Comparison of ENCODE assay signal across 18 cellular contexts in genomic region chr10:95354130-95354529, GRCh38.
A peak's percentile ranks its signal among the peaks of the same experiment; 100 is the strongest.
DNase-seq lines count a peak whose midpoint lies in the region; ATAC-seq, FAIRE-seq and TF ChIP-seq lines count a peak whose summit lies in the region.
"Had no signal": no experiment of that assay in that cellular context is flagged by ENCODE, and none has a peak within 500 bp of the region (broad histone marks: within the 10 kb centered on the region; RNA-seq: fewer than 3 reads in every experiment).

No MANE protein-coding gene starts in this region.

- H3K9me3 Mint-ChIP-seq in activated CD4-positive, alpha-beta T cell treated with anti-CD3 and anti-CD28 coated beads, Interleukin-2, amount 10 ng/mL, durations not matched to agents 24 days and 14 days, result no peaks in the 10 kb centered on the region
- H3K9me3 Mint-ChIP-seq: CD8-positive, alpha-beta T cell had no signal

- H3K4me1 ChIP-seq in Loucy (ENCODE audit: insufficient read depth, low read length, poor library complexity, severe bottlenecking), result no peaks in the 10 kb centered on the region
- peaks cover 3% of the 10 kb centered on the region for H3K4me1 ChIP-seq in endothelial cell of umbilical vein (ENCODE audit: control insufficient read depth, extremely low read depth, insufficient read depth, low read length)
- H3K4me1 ChIP-seq in spleen, result peaks cover 6 to 29% (median 13%) of the 10 kb centered on the region in 6 donors
- H3K4me1 ChIP-seq: SJCRH30 had no signal

- dilution Hi-C loops in endothelial cell of umbilical vein (cut with MboI; ENCODE audit: extremely low pct_ligation_motif_present, low sequenced_read_pairs), result no loop called here

- H4K20me1 ChIP-seq in Loucy (ENCODE audit: insufficient read depth, low read length, poor library complexity, severe bottlenecking), result no peaks in the 10 kb centered on the region
- no peaks in the 10 kb centered on the region for H4K20me1 ChIP-seq in endothelial cell of umbilical vein (replicated peaks; ENCODE audit: control insufficient read depth, extremely low read depth, insufficient read depth, low read length)

- POLR2A ChIA-PET in endothelial cell of umbilical vein (lab: Charles Lee), result no interaction called here

- CTCF ChIA-PET in endothelial cell of umbilical vein (lab: Charles Lee), result interaction anchor here (0.8 to 2.4 kb wide), 10 partner anchors 8 to 135 kb away, joined by 3 to 9 read pairs (median 4); no protein-coding TSS in a partner anchor

- no peaks in the 10 kb centered on the region for H3K36me3 Mint-ChIP-seq in activated CD4-positive, alpha-beta T cell treated with anti-CD3 and anti-CD28 coated beads, Interleukin-2, amount 10 ng/mL, durations not matched to agents 24 days and 14 days (ENCODE audit: low read depth)
- H3K36me3 Mint-ChIP-seq: CD8-positive, alpha-beta T cell had no signal

- no peak overlapping the region for H3K4me2 ChIP-seq in Loucy (ENCODE audit: low read depth, low read length, poor library complexity, severe bottlenecking)
- H3K4me2 ChIP-seq in endothelial cell of umbilical vein (ENCODE audit: insufficient read depth, low read length), result no peak overlapping the region

- H3F3A ChIP-seq in Loucy (ENCODE audit: low read depth), result no peaks in the 10 kb centered on the region

- H3K79me2 ChIP-seq in Loucy (ENCODE audit: insufficient read depth, low read length), result no peaks in the 10 kb centered on the region
- H3K79me2 ChIP-seq in endothelial cell of umbilical vein (ENCODE audit: control insufficient read depth, insufficient read depth, low read length), result no peaks in the 10 kb centered on the region

- no peaks in the 10 kb centered on the region for H3K9me1 ChIP-seq in endothelial cell of umbilical vein (replicated peaks; ENCODE audit: control insufficient read depth, extremely low read depth, insufficient read depth, low read length)

- H3K9me3 ChIP-seq in Loucy (ENCODE audit: insufficient read depth, low read depth, low read length) (no peaks in the 10 kb centered on the region), endothelial cell of umbilical vein (replicated peaks; ENCODE audit: control insufficient read depth, insufficient read depth, low read length) (no peaks in the 10 kb centered on the region), spleen (no peaks in the 10 kb centered on the region)
- H3K9me3 ChIP-seq: BLaER1 treated with 17β-estradiol and CSF1 and Interleukin-3, amounts not matched to agents 10 nM and 100 nM; SJCRH30 had no signal

- DNase-seq in GM12891 (ENCODE audit: insufficient read length, low spot score), result no peak
- DNase-seq in endothelial cell of umbilical vein (ENCODE audit: low read depth, low spot score), result peak; percentile 46
- DNase-seq in spleen, result no peak
- DNase-seq in DMS153 treated with DMSO at 0.1 percent for 48 hours (lab: John Stamatoyannopoulos, UW; ENCODE audit: unreplicated experiment), result no peak
- no peak for DNase-seq in germinal center (ENCODE audit: low spot score)
- DNase-seq in activated CD4-positive, alpha-beta T cell treated with anti-CD3 and anti-CD28 coated beads, Interleukin-2, amount 10 ng/mL, durations not matched to agents 24 days and 14 days, result no peak
- DNase-seq: Calu3; CD8-positive, alpha-beta T cell; DMS53; NCI-H1417 treated with DMSO at 0.1 percent for 48 hours; NCI-H1930; NCI-H2171; NCI-H446 treated with DMSO at 0.1 percent for 48 hours; SJCRH30 had no signal

- no peaks in the 10 kb centered on the region for H3K9me2 ChIP-seq in Loucy (replicated peaks; ENCODE audit: low read depth, low read length)

- TF ChIP-seq POLR2A in GM12891 (IDR thresholded peaks at IDR 0.05; ENCODE audit: low read depth, low read length) (no peak), endothelial cell of umbilical vein (IDR thresholded peaks at IDR 0.05; ENCODE audit: low read depth, low read length) (no peak), spleen (IDR thresholded peaks at IDR 0.05) (no peak)

- H3K27ac Mint-ChIP-seq in activated CD4-positive, alpha-beta T cell treated with anti-CD3 and anti-CD28 coated beads, Interleukin-2, amount 10 ng/mL, durations not matched to agents 24 days and 14 days, result no peak overlapping the region
- H3K27ac Mint-ChIP-seq: CD8-positive, alpha-beta T cell had no signal

- no TSS peak for BruUV-seq in endothelial cell of umbilical vein (replicated peaks; lab: Mats Ljungman, UMichigan)

- peaks cover 2% of the 10 kb centered on the region for H3K27me3 Mint-ChIP-seq in activated CD4-positive, alpha-beta T cell treated with anti-CD3 and anti-CD28 coated beads, Interleukin-2, amount 10 ng/mL, durations not matched to agents 24 days and 14 days

- ATAC-seq in GM21529 (IDR thresholded peaks at IDR 0.05; ENCODE audit: unreplicated experiment), result no peak
- ATAC-seq: CD8-positive, alpha-beta T cell had no signal

- intact Hi-C loops in endothelial cell of umbilical vein (cut with micrococcal nuclease), result no loop called here
- intact Hi-C loops in spleen (cut with DNase I; ENCODE audit: low total_unique reads), result no loop called here
- intact Hi-C loops in activated CD4-positive, alpha-beta T cell treated with anti-CD3 and anti-CD28 coated beads, Interleukin-2, amount 10 ng/mL, durations not matched to agents 24 days and 14 days (cut with micrococcal nuclease), result no loop called here

- H2AFZ ChIP-seq in Loucy (ENCODE audit: low read length), result 0 out of 2 replicates have a peak overlapping the region, but pooled peaks have one; percentile 25
- no peak overlapping the region for H2AFZ ChIP-seq in endothelial cell of umbilical vein (ENCODE audit: low read depth, low read length)

- no peaks in the 10 kb centered on the region for H3K27me3 ChIP-seq in Loucy (ENCODE audit: insufficient read depth, low read length, poor library complexity, severe bottlenecking)
- H3K27me3 ChIP-seq in endothelial cell of umbilical vein (ENCODE audit: control insufficient read depth in 2 of 2, insufficient read depth in 2 of 2, low read length in 2 of 2), result no peaks in the 10 kb centered on the region
- H3K27me3 ChIP-seq in spleen (replicated peaks in 1 of 7), result no peaks in the 10 kb centered on the region
- H3K27me3 ChIP-seq: BLaER1 treated with 17β-estradiol and CSF1 and Interleukin-3, amounts not matched to agents 10 nM and 100 nM; SJCRH30 had no signal

- no peak overlapping the region for H3K27ac ChIP-seq in endothelial cell of umbilical vein (ENCODE audit: insufficient read depth, low read depth, low read length)
- H3K27ac ChIP-seq in spleen, result peak overlapping the region in 7 of 8 donors; percentile 10 to 79 (median 48)
- H3K27ac ChIP-seq: BLaER1 treated with 17β-estradiol and CSF1 and Interleukin-3, amounts not matched to agents 10 nM and 100 nM; SJCRH30 had no signal

- H3K4me3 Mint-ChIP-seq in activated CD4-positive, alpha-beta T cell treated with anti-CD3 and anti-CD28 coated beads, Interleukin-2, amount 10 ng/mL, durations not matched to agents 24 days and 14 days, result no peak overlapping the region
- H3K4me3 Mint-ChIP-seq: CD8-positive, alpha-beta T cell had no signal

- H3K9ac ChIP-seq in Loucy (ENCODE audit: low read depth, low read length, poor library complexity, severe bottlenecking), result no peak overlapping the region
- H3K9ac ChIP-seq in endothelial cell of umbilical vein (replicated peaks; ENCODE audit: extremely low read depth, insufficient read depth, low read length), result no peak overlapping the region
- H3K9ac ChIP-seq: BLaER1 treated with 17β-estradiol and CSF1 and Interleukin-3, amounts not matched to agents 10 nM and 100 nM had no signal

- TF ChIP-seq CTCF in Loucy (conservative IDR thresholded peaks at IDR 0.05; ENCODE audit: low read length) (no peak), endothelial cell of umbilical vein (IDR thresholded peaks at IDR 0.05; ENCODE audit: extremely low read depth in 1 of 2, insufficient read depth in 1 of 2, low read depth in 1 of 2, low read length in 2 of 2) (no peak), spleen (IDR thresholded peaks at IDR 0.05 in 8 of 11, conservative IDR thresholded peaks at IDR 0.05 in 3 of 11) (no peak)

- H3K4me3 ChIP-seq in Loucy (ENCODE audit: low read length, poor library complexity, severe bottlenecking) (no peak overlapping the region), endothelial cell of umbilical vein (replicated peaks in 1 of 3; ENCODE audit: insufficient read depth in 1 of 3, low read depth in 1 of 3, low read length in 3 of 3) (no peak overlapping the region), spleen (no peak overlapping the region)
- H3K4me3 ChIP-seq: BLaER1 treated with 17β-estradiol and CSF1 and Interleukin-3, amounts not matched to agents 10 nM and 100 nM; SJCRH30 had no signal

- H3K36me3 ChIP-seq in Loucy (ENCODE audit: insufficient read depth, low read length), result no peaks in the 10 kb centered on the region
- H3K36me3 ChIP-seq in endothelial cell of umbilical vein (ENCODE audit: control insufficient read depth in 2 of 2, extremely low read depth in 1 of 2, insufficient read depth in 2 of 2, low read length in 2 of 2), result no peaks in the 10 kb centered on the region
- H3K36me3 ChIP-seq in spleen, result peaks cover 0 to 10% (median 0%) of the 10 kb centered on the region in 6 donors
- H3K36me3 ChIP-seq: SJCRH30 had no signal

- no peaks in the 10 kb centered on the region for H3K4me1 Mint-ChIP-seq in activated CD4-positive, alpha-beta T cell treated with anti-CD3 and anti-CD28 coated beads, Interleukin-2, amount 10 ng/mL, durations not matched to agents 24 days and 14 days

- no peak for FAIRE-seq in GM12891 (lab: Jason Lieb, UNC)
- peak; percentile 44 for FAIRE-seq in endothelial cell of umbilical vein (lab: Jason Lieb, UNC)
- FAIRE-seq: H54 had no signal

TF ChIP-seq in GM12891, 5 proteins besides CTCF, POLR2A, EP300 and RAD21:
- TF ChIP-seq POLR2AphosphoS5 (IDR thresholded peaks at IDR 0.05; ENCODE audit: low read depth, low read length) (no peak), SPI1 (IDR thresholded peaks at IDR 0.05; ENCODE audit: low read depth, low read length) (peak; percentile 21; the same call in 1 of the 2 replicates)
TF ChIP-seq in GM12891: peak in this region for 1.

TF ChIP-seq in endothelial cell of umbilical vein, 7 proteins besides CTCF, POLR2A, EP300 and RAD21:
- TF ChIP-seq EZH2 (IDR thresholded peaks at IDR 0.05; ENCODE audit: borderline replicate concordance, low read depth, low read length, severe bottlenecking) (no peak), GATA2 (IDR thresholded peaks at IDR 0.05; ENCODE audit: insufficient read depth, insufficient read length, low read depth, low read length) (no peak), FOS (IDR thresholded peaks at IDR 0.05; ENCODE audit: borderline replicate concordance, insufficient read depth, low read length) (no peak), POLR2AphosphoS5 (IDR thresholded peaks at IDR 0.05; ENCODE audit: insufficient read depth, low read depth, low read length) (no peak), MYC (IDR thresholded peaks at IDR 0.05; ENCODE audit: low read depth, low read length) (no peak), MAX (IDR thresholded peaks at IDR 0.05; ENCODE audit: insufficient read depth, insufficient read length) (no peak), JUN (IDR thresholded peaks at IDR 0.05; ENCODE audit: borderline replicate concordance, insufficient read depth, insufficient read length, low read depth) (no peak)
TF ChIP-seq in endothelial cell of umbilical vein: peak in this region for 0.
